15 cellular contexts compared by ENCODE assay signal in the genomic region with DNA sequence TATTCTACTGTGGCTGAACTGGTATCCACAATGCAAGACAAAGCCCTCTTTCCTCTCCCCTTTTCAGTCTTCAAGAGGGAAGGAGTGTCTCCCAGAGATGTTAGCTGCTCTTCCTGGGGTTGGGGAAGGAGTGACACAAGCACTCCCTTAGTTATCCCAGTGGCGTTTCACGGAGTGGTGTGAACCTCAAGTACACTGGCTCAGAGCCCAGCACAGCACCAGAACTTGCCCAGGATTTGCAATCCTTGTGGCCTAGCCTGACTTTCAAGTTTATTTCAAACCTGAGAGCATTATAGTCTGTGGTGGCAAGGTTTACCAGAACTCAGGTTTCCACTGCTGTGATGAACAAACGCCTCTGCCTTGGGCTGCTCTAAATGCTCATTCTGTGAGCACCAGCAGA.
DNase-seq lines count a peak whose midpoint lies in the region; FAIRE-seq and TF ChIP-seq lines count a peak whose summit lies in the region.
"Had no signal": no experiment of that assay in that cellular context is flagged by ENCODE, and none has a peak within 500 bp of the region (broad histone marks: within the 10 kb centered on the region; RNA-seq: fewer than 3 reads in every experiment).

No MANE protein-coding gene starts in this region.

- H3K36me3 ChIP-seq in bronchial epithelial cell (ENCODE audit: control insufficient read depth, insufficient read depth, low read length), result no peaks in the 10 kb centered on the region
- no peaks in the 10 kb centered on the region for H3K36me3 ChIP-seq in smooth muscle cell (ENCODE audit: low read depth)
- H3K36me3 ChIP-seq in CD4-positive, alpha-beta memory T cell (ENCODE audit: insufficient read depth, low read length), result no peaks in the 10 kb centered on the region

- H3K36me3 Mint-ChIP-seq in CD4-positive, alpha-beta memory T cell, result no peaks in the 10 kb centered on the region
- H3K36me3 Mint-ChIP-seq: CD8-positive, alpha-beta memory T cell had no signal

- TF ChIP-seq CTCF in bronchial epithelial cell (IDR thresholded peaks at IDR 0.05; ENCODE audit: insufficient read depth, low read length, severe bottlenecking) (no peak), fibroblast of pulmonary artery (IDR thresholded peaks at IDR 0.05; ENCODE audit: low read length, missing control alignments) (no peak), smooth muscle cell (IDR thresholded peaks at IDR 0.05; ENCODE audit: borderline replicate concordance, insufficient read depth, poor library complexity, severe bottlenecking) (no peak)

- intact Hi-C loops in CD4-positive, alpha-beta memory T cell (cut with micrococcal nuclease), result loop anchor here (10.0 kb wide), 1 partner anchor 64 kb away; no protein-coding TSS in a partner anchor

- H3K27ac ChIP-seq in smooth muscle cell (ENCODE audit: low read depth), result no peak overlapping the region
- H3K27ac ChIP-seq in CD4-positive, alpha-beta memory T cell (ENCODE audit: low read depth, low read length), result no peak overlapping the region
- H3K27ac ChIP-seq: 22Rv1 had no signal

- peak; percentile 32 for FAIRE-seq in bronchial epithelial cell (lab: Jason Lieb, UNC)

- H3K4me1 Mint-ChIP-seq in CD4-positive, alpha-beta memory T cell, result no peaks in the 10 kb centered on the region
- H3K4me1 Mint-ChIP-seq: CD8-positive, alpha-beta memory T cell had no signal

- H3K9me3 Mint-ChIP-seq in CD4-positive, alpha-beta memory T cell, result peaks cover 0 to 2% (median 0%) of the 10 kb centered on the region in 8 donors

- H3K79me2 ChIP-seq in smooth muscle cell (ENCODE audit: low read depth), result no peaks in the 10 kb centered on the region

- no peak overlapping the region for H3K4me3 Mint-ChIP-seq in CD4-positive, alpha-beta memory T cell

- H3F3A ChIP-seq in smooth muscle cell (ENCODE audit: low read depth), result no peaks in the 10 kb centered on the region

- no peak overlapping the region for H3K27ac Mint-ChIP-seq in CD4-positive, alpha-beta memory T cell
- H3K27ac Mint-ChIP-seq: CD8-positive, alpha-beta memory T cell had no signal

- H3K27me3 ChIP-seq in bronchial epithelial cell (ENCODE audit: control insufficient read depth, insufficient read depth, low read length) (no peaks in the 10 kb centered on the region), smooth muscle cell (ENCODE audit: low read depth) (no peaks in the 10 kb centered on the region)
- no peaks in the 10 kb centered on the region for H3K27me3 ChIP-seq in CD4-positive, alpha-beta memory T cell (ENCODE audit: insufficient read depth, low read length)

- H3K4me2 ChIP-seq in smooth muscle cell, result no peak overlapping the region

- H4K20me1 ChIP-seq in smooth muscle cell (ENCODE audit: low read depth), result no peaks in the 10 kb centered on the region

- POLR2A ChIA-PET in CD4-positive, alpha-beta memory T cell (lab: Charles Lee; ENCODE audit: partially characterized antibody), result no interaction called here

- H2AFZ ChIP-seq in smooth muscle cell (ENCODE audit: low read depth), result no peak overlapping the region

- H3K4me3 ChIP-seq in bronchial epithelial cell (ENCODE audit: low read depth, low read length) (no peak overlapping the region), fibroblast of pulmonary artery (replicated peaks; ENCODE audit: low read depth, low read length) (no peak overlapping the region), smooth muscle cell (no peak overlapping the region)
- no peak overlapping the region for H3K4me3 ChIP-seq in CD4-positive, alpha-beta memory T cell (ENCODE audit: low read length in 2 of 2)

- H3K9me3 ChIP-seq in smooth muscle cell (replicated peaks; ENCODE audit: low read depth), result no peaks in the 10 kb centered on the region
- H3K9me3 ChIP-seq in CD4-positive, alpha-beta memory T cell (ENCODE audit: control insufficient read depth in 1 of 2, low read length in 2 of 2), result no peaks in the 10 kb centered on the region

- H3K4me1 ChIP-seq in smooth muscle cell (ENCODE audit: low read depth), result no peaks in the 10 kb centered on the region
- no peaks in the 10 kb centered on the region for H3K4me1 ChIP-seq in CD4-positive, alpha-beta memory T cell (ENCODE audit: insufficient read depth, low read length)

- CTCF ChIA-PET in CD4-positive, alpha-beta memory T cell (lab: Charles Lee; ENCODE audit: partially characterized antibody), result no interaction called here

- H3K27me3 Mint-ChIP-seq in CD4-positive, alpha-beta memory T cell, result no peaks in the 10 kb centered on the region
- H3K27me3 Mint-ChIP-seq: CD8-positive, alpha-beta memory T cell had no signal

- no peak overlapping the region for H3K9ac ChIP-seq in smooth muscle cell (ENCODE audit: low read depth)

- DNase-seq in DMS79 treated with DMSO at 0.1 percent for 48 hours (lab: John Stamatoyannopoulos, UW), result peak; percentile 16
- no peak for DNase-seq in DMS79 (lab: John Stamatoyannopoulos, UW)
- peak; percentile 13 for DNase-seq in EH (ENCODE audit: low read depth)
- DNase-seq in bronchial epithelial cell (ENCODE audit: low read depth), result peak; percentile 4
- DNase-seq in fibroblast of pulmonary artery (ENCODE audit: low read depth), result peak; percentile 10
- DNase-seq in smooth muscle cell (lab: John Stamatoyannopoulos, UW; ENCODE audit: unreplicated experiment), result no peak
- no peak for DNase-seq in NCI-H82 (lab: John Stamatoyannopoulos, UW)
- no peak for DNase-seq in CD4-positive, alpha-beta memory T cell
- DNase-seq: CD8-positive, alpha-beta memory T cell; H7; KBM-7; NCI-H1048; NCI-H446; NCI-H748 treated with DMSO at 0.1 percent for 48 hours had no signal

- WGBS in smooth muscle cell (ENCODE audit: low lambda C conversion rate), result 85% methylated on average over 3 of the region's 3 CpGs

Comparison
In these comparisons a context has a peak if more than half of its experiments do, and no peak if none do; other contexts are left out.
1. DNase-seq: peak in DMS79 treated with DMSO at 0.1 percent for 48 hours (single experiment), EH (single experiment), bronchial epithelial cell (single experiment) and fibroblast of pulmonary artery (single experiment); none in DMS79 (single experiment), smooth muscle cell (single experiment), NCI-H82 (single experiment) and CD4-positive, alpha-beta memory T cell (0 of 5).